Comparison of ENCODE assay signal across 8 cellular contexts in the genomic region with DNA sequence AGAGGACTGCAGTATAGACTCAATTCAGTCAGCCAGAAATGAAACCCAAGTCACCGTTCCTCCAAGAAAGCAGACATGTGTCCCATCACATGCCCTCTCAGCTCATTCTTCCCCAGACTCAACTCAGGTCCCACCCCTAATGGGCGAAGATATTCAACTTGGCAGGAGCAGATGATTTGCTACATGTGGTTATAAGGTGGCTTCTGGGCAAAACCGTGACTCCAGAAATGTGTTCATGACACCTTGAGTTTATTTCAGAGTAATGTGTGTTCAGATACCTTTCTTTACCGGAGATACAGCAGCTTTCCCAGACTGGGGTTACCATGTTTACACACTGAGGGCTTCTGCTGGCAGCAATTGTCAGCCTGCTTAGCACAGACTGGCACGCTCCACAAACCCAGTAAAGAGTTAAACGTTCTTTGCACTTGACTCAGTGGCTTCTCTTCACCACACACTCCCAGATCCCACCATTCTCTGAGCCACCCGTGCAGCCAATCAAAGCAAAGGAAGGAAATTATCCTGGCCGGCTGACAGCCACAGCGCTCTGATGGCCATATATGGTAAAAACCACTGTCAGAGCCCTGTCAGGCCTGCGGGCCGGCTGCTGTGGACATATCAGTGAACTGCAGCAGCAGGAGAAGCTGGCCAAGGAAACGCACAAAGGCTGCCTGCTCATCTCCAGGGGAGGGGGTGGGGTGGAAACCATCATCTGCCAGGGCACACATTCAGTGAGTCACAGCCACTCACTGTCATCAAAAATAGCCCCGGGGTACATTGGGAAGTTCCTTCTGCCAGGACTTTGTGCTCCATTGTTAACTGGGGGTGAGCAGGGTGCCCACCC. TPM values are rescaled to one million over a fixed set of nuclear protein-coding genes. Genes with fewer than 3 reads are reported as not detected.
DNase-seq lines count a peak whose midpoint lies in the region; ATAC-seq lines count a peak whose summit lies in the region.

No MANE protein-coding gene starts in this region.

- H3K4me1 ChIP-seq in esophagus (ENCODE audit: control insufficient read depth in 2 of 2, insufficient read depth in 2 of 2, low read length in 1 of 2) (peaks cover 6 to 15% of the 10 kb centered on the region in 2 donors), muscle layer of colon (ENCODE audit: insufficient read depth, low read length) (peaks cover 80% of the 10 kb centered on the region)

- peak overlapping the region; percentile 37 to 91 (median 78) for H3K4me3 Mint-ChIP-seq in IgD-negative memory B cell
- H3K4me3 Mint-ChIP-seq in activated T-cell treated with anti-CD3 and anti-CD28 coated beads, Interleukin-2, amount 50 U/mL, for 24 hours = peak overlapping the region; percentile 64

- no peaks in the 10 kb centered on the region for H3K9me3 Mint-ChIP-seq in IgD-negative memory B cell
- H3K9me3 Mint-ChIP-seq in activated T-cell treated with anti-CD3 and anti-CD28 coated beads, Interleukin-2, amount 50 U/mL, for 24 hours = peaks cover 3% of the 10 kb centered on the region

- peaks cover 42 to 45% (median 43%) of the 10 kb centered on the region in 3 donors for H3K4me1 Mint-ChIP-seq in IgD-negative memory B cell
- peaks cover 84% of the 10 kb centered on the region for H3K4me1 Mint-ChIP-seq in activated T-cell treated with anti-CD3 and anti-CD28 coated beads, Interleukin-2, amount 50 U/mL, for 24 hours (ENCODE audit: low read depth)

- peak; percentile 70 for ATAC-seq in GM21515 (IDR thresholded peaks at IDR 0.05; ENCODE audit: unreplicated experiment)

- 2 to 10% methylated on average over 13 of the region's 13 CpGs for WGBS in esophagus, 2 donors

- H3K27ac ChIP-seq in esophagus (ENCODE audit: low read depth in 2 of 2, low read length in 1 of 2) = peak overlapping the region; percentile 91 to 92
- H3K27ac ChIP-seq in muscle layer of colon (ENCODE audit: low read depth, low read length) = peak overlapping the region; percentile 95

- H3K36me3 ChIP-seq in esophagus (ENCODE audit: control insufficient read depth in 2 of 2, insufficient read depth in 2 of 2, low read length in 1 of 2) (no peaks in the 10 kb centered on the region), muscle layer of colon (ENCODE audit: insufficient read depth, low read length) (peaks cover 6% of the 10 kb centered on the region)

- peak overlapping the region; percentile 7 to 41 for H3K4me3 ChIP-seq in esophagus (ENCODE audit: low read depth in 1 of 2, low read length in 2 of 2)
- peak overlapping the region in 1 of 2 donors; percentile 38 for H3K4me3 ChIP-seq in muscle layer of colon (ENCODE audit: low read depth in 1 of 2, low read length in 2 of 2)

- no peaks in the 10 kb centered on the region for H3K9me3 ChIP-seq in esophagus (ENCODE audit: control insufficient read depth in 2 of 2, insufficient read depth in 1 of 2, low read depth in 1 of 2, low read length in 1 of 2)
- H3K9me3 ChIP-seq in muscle layer of colon (ENCODE audit: low read length) = no peaks in the 10 kb centered on the region

- H3K9ac ChIP-seq in muscle layer of colon (ENCODE audit: low read length) = peak overlapping the region; percentile 89

- peak overlapping the region; percentile 19 to 89 (median 66) for H3K27ac Mint-ChIP-seq in IgD-negative memory B cell
- H3K27ac Mint-ChIP-seq in activated T-cell treated with anti-CD3 and anti-CD28 coated beads, Interleukin-2, amount 50 U/mL, for 24 hours = peak overlapping the region; percentile 99

- no peaks in the 10 kb centered on the region for H3K27me3 Mint-ChIP-seq in IgD-negative memory B cell
- H3K27me3 Mint-ChIP-seq in activated T-cell treated with anti-CD3 and anti-CD28 coated beads, Interleukin-2, amount 50 U/mL, for 24 hours = no peaks in the 10 kb centered on the region

- no peaks in the 10 kb centered on the region for H3K27me3 ChIP-seq in esophagus (ENCODE audit: control insufficient read depth in 1 of 2, insufficient read depth in 2 of 2, low read length in 2 of 2)
- H3K27me3 ChIP-seq in muscle layer of colon (ENCODE audit: control insufficient read depth in 1 of 2, insufficient read depth in 2 of 2, low read length in 2 of 2) = no peaks in the 10 kb centered on the region

- peak; percentile 88 for DNase-seq in DMS 273 treated with DMSO at 0.1 percent for 48 hours (lab: John Stamatoyannopoulos, UW)
- DNase-seq in OCI-M2 (lab: John Stamatoyannopoulos, UW; ENCODE audit: unreplicated experiment) = peak; percentile 79
- DNase-seq in activated T-cell treated with anti-CD3 and anti-CD28 coated beads, Interleukin-2, amount 50 U/mL, for 24 hours = peak; percentile 77
- DNase-seq in stimulated activated CD8-positive, alpha-beta memory T cell treated with anti-CD3 and anti-CD28 coated beads, Interleukin-7, amount 100 ng/mL, for 24 hours (ENCODE audit: low read depth) = peak; percentile 53

- H3K36me3 Mint-ChIP-seq in IgD-negative memory B cell = peaks cover 11% of the 10 kb centered on the region
- H3K36me3 Mint-ChIP-seq in activated T-cell treated with anti-CD3 and anti-CD28 coated beads, Interleukin-2, amount 50 U/mL, for 24 hours (ENCODE audit: low read depth) = peaks cover 14% of the 10 kb centered on the region

RNA-seq across cellular contexts. Expression of gene CORO1C, which starts 39.9 kb away (rescaled TPM):
- polyA plus RNA-seq in IgD-negative memory B cell = 71.8 TPM
- 10 to 100 TPM; 23.6 to 40.2 TPM for polyA plus RNA-seq in esophagus

RNA-seq across cellular contexts. Expression of gene SELPLG, which starts 57.7 kb away (rescaled TPM):
- polyA plus RNA-seq in IgD-negative memory B cell (37.0 TPM), esophagus (1 to 10 TPM in 1 of 2 donors, under 1 TPM in 1; 0.86 to 2.0 TPM)

Comparison
In these comparisons a context has a peak if more than half of its experiments do, and no peak if none do; other contexts are left out.
1. RNA of gene SELPLG, which starts 57.7 kb away (polyA plus RNA-seq): 37.0 TPM in IgD-negative memory B cell (single experiment); 0.86 to 2.0 TPM in esophagus; every median in the first group is over 10 times any median in the second.
2. Peak in every context shown above with its lines, with median percentiles within 50 percentile points of each other: DNase-seq.